Comparison of ENCODE assay signal across 20 cellular contexts in the genomic region with DNA sequence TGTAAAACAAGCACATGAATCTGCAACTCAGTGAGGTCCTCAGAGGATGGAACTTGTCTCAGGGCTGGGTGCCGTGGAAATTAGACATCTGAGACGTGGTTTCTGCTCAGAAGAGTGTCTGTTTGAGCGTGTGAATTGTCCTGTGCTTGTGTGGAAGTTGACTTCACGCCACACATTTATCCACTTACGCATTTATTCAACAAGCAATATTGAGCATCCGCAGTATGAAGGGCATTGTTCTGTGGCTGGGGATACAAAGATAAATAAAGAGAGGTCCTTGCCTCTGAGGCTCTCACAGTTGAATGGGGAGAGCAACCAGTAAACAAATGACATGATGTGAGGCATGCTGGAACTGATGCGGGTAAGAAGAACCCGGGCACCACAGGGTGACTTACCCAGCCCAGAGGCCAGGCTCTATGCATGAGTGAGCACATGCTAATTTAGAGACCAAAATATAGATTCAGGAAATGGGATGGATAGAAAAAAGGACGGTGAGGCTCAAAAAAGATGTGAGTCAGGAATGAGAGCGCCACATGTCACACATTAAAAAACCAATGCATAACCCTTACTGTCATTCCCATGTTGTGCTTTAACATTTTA.
DNase-seq lines count a peak whose midpoint lies in the region; ATAC-seq and TF ChIP-seq lines count a peak whose summit lies in the region.
"Had no signal": no experiment of that assay in that cellular context is flagged by ENCODE, and none has a peak within 500 bp of the region (broad histone marks: within the 10 kb centered on the region; RNA-seq: fewer than 3 reads in every experiment).

No MANE protein-coding gene starts in this region.

- no peak for TF ChIP-seq CTCF in GM13977 (IDR thresholded peaks at IDR 0.05; ENCODE audit: extremely low read depth, insufficient read depth, missing control alignments)

- DNase-seq in NCI-H748 (lab: John Stamatoyannopoulos, UW; ENCODE audit: unreplicated experiment) (peak; percentile 75), germinal center (ENCODE audit: low spot score) (peak; percentile 43), NCI-H2029 treated with DMSO at 0.1 percent for 48 hours (lab: John Stamatoyannopoulos, UW) (no peak), GM13977 (ENCODE audit: low spot score) (no peak)
- peak; percentile 3 for DNase-seq in stimulated activated naive B cell treated with anti-CD40 and anti-IgM and Interleukin-4, amounts not matched to agents 10 μg/mL and 1 μg/mL and 100 μg/mL, for 72 hours
- DNase-seq: activated CD4-positive, alpha-beta T cell treated with anti-CD3 and anti-CD28 coated beads for 36 hours; activated naive CD8-positive, alpha-beta T cell treated with anti-CD3 and anti-CD28 coated beads for 36 hours; body of pancreas; lower lobe of right lung; naive thymus-derived CD8-positive, alpha-beta T cell; NK-92 treated with Interleukin-12 subunit alpha and Interleukin-12 subunit beta, amount 100 ng/mL, for 24 hours; stimulated activated CD4-positive, alpha-beta T cell treated with anti-CD3 and anti-CD28 coated beads, Interleukin-1b, Interleukin-23, amount 100 ng/mL, for 48 hours; SW 1271; upper lobe of right lung had no signal

- H3K4me3 Mint-ChIP-seq in IgD-negative memory B cell = peak overlapping the region in 3 of 4 donors; percentile 42 to 82 (median 81)
- H3K4me3 Mint-ChIP-seq in stimulated activated naive B cell treated with anti-CD40 and anti-IgM and Interleukin-4, amounts not matched to agents 10 μg/mL and 1 μg/mL and 100 μg/mL, for 72 hours = no peak overlapping the region
- H3K4me3 Mint-ChIP-seq: activated CD4-positive, alpha-beta T cell treated with anti-CD3 and anti-CD28 coated beads for 36 hours; activated naive CD8-positive, alpha-beta T cell treated with anti-CD3 and anti-CD28 coated beads for 36 hours; activated T-helper 1 cell treated with anti-CD3 and anti-CD28 coated beads, Interleukin-12 subunit alpha, Interleukin-12 subunit beta, Interleukin-2, Interleukin-4 antibody, amounts not matched to agents 30 ng/mL and 10 ng/mL and 1 ng/mL, durations not matched to agents 14 hours and 24 hours and 36 hours; naive thymus-derived CD8-positive, alpha-beta T cell; stimulated activated naive CD8-positive, alpha-beta T cell treated with anti-CD3 and anti-CD28 coated beads, Interleukin-15, Interleukin-2, amounts not matched to agents 100 ng/mL and 50 ng/mL, for 24 hours had no signal

- no peaks in the 10 kb centered on the region for H3K27me3 Mint-ChIP-seq in IgD-negative memory B cell
- H3K27me3 Mint-ChIP-seq in stimulated activated naive B cell treated with anti-CD40 and anti-IgM and Interleukin-4, amounts not matched to agents 10 μg/mL and 1 μg/mL and 100 μg/mL, for 72 hours = no peaks in the 10 kb centered on the region
- H3K27me3 Mint-ChIP-seq: activated CD4-positive, alpha-beta T cell treated with anti-CD3 and anti-CD28 coated beads for 36 hours; activated naive CD8-positive, alpha-beta T cell treated with anti-CD3 and anti-CD28 coated beads for 36 hours had no signal

- no peaks in the 10 kb centered on the region for H3K36me3 Mint-ChIP-seq in IgD-negative memory B cell
- peaks cover 0 to 4% of the 10 kb centered on the region in 2 donors for H3K36me3 Mint-ChIP-seq in stimulated activated naive B cell treated with anti-CD40 and anti-IgM and Interleukin-4, amounts not matched to agents 10 μg/mL and 1 μg/mL and 100 μg/mL, for 72 hours
- H3K36me3 Mint-ChIP-seq: activated naive CD8-positive, alpha-beta T cell treated with anti-CD3 and anti-CD28 coated beads for 36 hours; naive thymus-derived CD8-positive, alpha-beta T cell had no signal

- ATAC-seq in stimulated activated naive B cell treated with anti-CD40 and anti-IgM and Interleukin-4, amounts not matched to agents 10 μg/mL and 1 μg/mL and 100 μg/mL, for 72 hours (replicated peaks) = peak; percentile 84 to 88
- no peak for ATAC-seq in HG02884 (IDR thresholded peaks at IDR 0.05; ENCODE audit: unreplicated experiment)
- ATAC-seq in GM18520 (IDR thresholded peaks at IDR 0.05; ENCODE audit: unreplicated experiment) = no peak
- ATAC-seq: activated CD4-positive, alpha-beta T cell treated with anti-CD3 and anti-CD28 coated beads for 36 hours; body of pancreas; HCT116; lower lobe of right lung; naive thymus-derived CD8-positive, alpha-beta T cell; upper lobe of right lung had no signal

- H3K9me3 Mint-ChIP-seq in IgD-negative memory B cell = no peaks in the 10 kb centered on the region
- H3K9me3 Mint-ChIP-seq in stimulated activated naive B cell treated with anti-CD40 and anti-IgM and Interleukin-4, amounts not matched to agents 10 μg/mL and 1 μg/mL and 100 μg/mL, for 72 hours = no peaks in the 10 kb centered on the region
- H3K9me3 Mint-ChIP-seq: activated naive CD8-positive, alpha-beta T cell treated with anti-CD3 and anti-CD28 coated beads for 36 hours; activated T-helper 1 cell treated with anti-CD3 and anti-CD28 coated beads, Interleukin-12 subunit alpha, Interleukin-12 subunit beta, Interleukin-2, Interleukin-4 antibody, amounts not matched to agents 30 ng/mL and 10 ng/mL and 1 ng/mL, durations not matched to agents 14 hours and 24 hours and 36 hours; naive thymus-derived CD8-positive, alpha-beta T cell; stimulated activated naive CD8-positive, alpha-beta T cell treated with anti-CD3 and anti-CD28 coated beads, Interleukin-15, Interleukin-2, amounts not matched to agents 100 ng/mL and 50 ng/mL, for 24 hours had no signal

- H3K4me1 Mint-ChIP-seq in IgD-negative memory B cell = peaks cover 11 to 13% (median 11%) of the 10 kb centered on the region in 3 donors
- peaks cover 15 to 16% of the 10 kb centered on the region in 2 donors for H3K4me1 Mint-ChIP-seq in stimulated activated naive B cell treated with anti-CD40 and anti-IgM and Interleukin-4, amounts not matched to agents 10 μg/mL and 1 μg/mL and 100 μg/mL, for 72 hours
- H3K4me1 Mint-ChIP-seq: activated CD4-positive, alpha-beta T cell treated with anti-CD3 and anti-CD28 coated beads for 36 hours; activated naive CD8-positive, alpha-beta T cell treated with anti-CD3 and anti-CD28 coated beads for 36 hours had no signal

- no peak overlapping the region for H3K27ac Mint-ChIP-seq in IgD-negative memory B cell
- H3K27ac Mint-ChIP-seq in stimulated activated naive B cell treated with anti-CD40 and anti-IgM and Interleukin-4, amounts not matched to agents 10 μg/mL and 1 μg/mL and 100 μg/mL, for 72 hours = no peak overlapping the region
- H3K27ac Mint-ChIP-seq: activated CD4-positive, alpha-beta T cell treated with anti-CD3 and anti-CD28 coated beads for 36 hours; activated naive CD8-positive, alpha-beta T cell treated with anti-CD3 and anti-CD28 coated beads for 36 hours; activated T-helper 1 cell treated with anti-CD3 and anti-CD28 coated beads, Interleukin-12 subunit alpha, Interleukin-12 subunit beta, Interleukin-2, Interleukin-4 antibody, amounts not matched to agents 30 ng/mL and 10 ng/mL and 1 ng/mL, durations not matched to agents 14 hours and 24 hours and 36 hours; naive thymus-derived CD8-positive, alpha-beta T cell; stimulated activated naive CD8-positive, alpha-beta T cell treated with anti-CD3 and anti-CD28 coated beads, Interleukin-15, Interleukin-2, amounts not matched to agents 100 ng/mL and 50 ng/mL, for 24 hours had no signal

- in situ Hi-C loops in GM13977 (cut with MboI; ENCODE audit: low pct_unique_long_range_greater_than_20kb, low sequenced_read_pairs, unreplicated experiment) = no loop called here

Comparison
In these comparisons a context has a peak if more than half of its experiments do, and no peak if none do; other contexts are left out.
1. H3K4me3 Mint-ChIP-seq: peak in IgD-negative memory B cell (3 of 4); none in stimulated activated naive B cell treated with anti-CD40 and anti-IgM and Interleukin-4, amounts not matched to agents 10 μg/mL and 1 μg/mL and 100 μg/mL, for 72 hours (0 of 2).
2. DNase-seq: peak in NCI-H748 (single experiment), germinal center (single experiment) and stimulated activated naive B cell treated with anti-CD40 and anti-IgM and Interleukin-4, amounts not matched to agents 10 μg/mL and 1 μg/mL and 100 μg/mL, for 72 hours (single experiment); none in NCI-H2029 treated with DMSO at 0.1 percent for 48 hours (single experiment) and GM13977 (single experiment).
3. ATAC-seq: peak in stimulated activated naive B cell treated with anti-CD40 and anti-IgM and Interleukin-4, amounts not matched to agents 10 μg/mL and 1 μg/mL and 100 μg/mL, for 72 hours (2 of 2); none in HG02884 (single experiment) and GM18520 (single experiment).